12 cellular contexts compared by ENCODE assay signal in genomic region chr2:109333414-109334194, GRCh38.
A peak's percentile ranks its signal among the peaks of the same experiment; 100 is the strongest.
DNase-seq lines count a peak whose midpoint lies in the region; ATAC-seq and TF ChIP-seq lines count a peak whose summit lies in the region.
"Had no signal": no experiment of that assay in that cellular context is flagged by ENCODE, and none has a peak within 500 bp of the region (broad histone marks: within the 10 kb centered on the region; RNA-seq: fewer than 3 reads in every experiment).

No MANE protein-coding gene starts in this region.

- no peak for TF ChIP-seq EP300 in tibial nerve (IDR thresholded peaks at IDR 0.05)

- H3K27me3 ChIP-seq in tibial nerve: no peaks in the 10 kb centered on the region
- H3K27me3 ChIP-seq: esophagus muscularis mucosa, vagina had no signal

- H3K4me1 Mint-ChIP-seq in naive B cell: peaks cover 23 to 67% (median 63%) of the 10 kb centered on the region in 3 donors

- ATAC-seq in naive B cell (ENCODE audit: low read depth in 2 of 2) (peak; percentile 34 to 48), GM21786 (IDR thresholded peaks at IDR 0.05; ENCODE audit: unreplicated experiment) (no peak)
- ATAC-seq in stimulated activated naive CD8-positive, alpha-beta T cell treated with anti-CD3 and anti-CD28 coated beads, Interleukin-15, Interleukin-2, amounts not matched to agents 100 U/mL and 50 U/mL, for 24 hours: no peak

- peak; percentile 52 for TF ChIP-seq CTCF in cardiac fibroblast (IDR thresholded peaks at IDR 0.05; ENCODE audit: low read depth, low read length)
- TF ChIP-seq CTCF in tibial nerve (IDR thresholded peaks at IDR 0.05): peak in 2 of 5 experiments; percentile 9 to 19

- H3K27ac Mint-ChIP-seq in naive B cell: peak overlapping the region in 1 of 6 donors; percentile 84
- H3K27ac Mint-ChIP-seq: activated naive CD4-positive, alpha-beta T cell treated with anti-CD3 and anti-CD28 coated beads, Interleukin-2, amount 50 U/mL, for 24 hours had no signal

- H3K36me3 ChIP-seq in tibial nerve: no peaks in the 10 kb centered on the region
- H3K36me3 ChIP-seq: esophagus muscularis mucosa, vagina had no signal

- no peaks in the 10 kb centered on the region for H3K36me3 Mint-ChIP-seq in naive B cell
- H3K36me3 Mint-ChIP-seq: activated naive CD4-positive, alpha-beta T cell treated with anti-CD3 and anti-CD28 coated beads, Interleukin-2, amount 50 U/mL, for 24 hours had no signal

- H3K4me3 ChIP-seq in cardiac fibroblast (replicated peaks in 1 of 2; ENCODE audit: low read depth in 2 of 2, low read length in 2 of 2) (no peak overlapping the region), tibial nerve (no peak overlapping the region)
- H3K4me3 ChIP-seq: esophagus muscularis mucosa, vagina had no signal

- H3K9me3 ChIP-seq in tibial nerve: no peaks in the 10 kb centered on the region
- H3K9me3 ChIP-seq: esophagus muscularis mucosa, vagina had no signal

- no peak for TF ChIP-seq POLR2A in tibial nerve (IDR thresholded peaks at IDR 0.05)

- no peak overlapping the region for H3K27ac ChIP-seq in tibial nerve
- H3K27ac ChIP-seq: esophagus muscularis mucosa, vagina had no signal

- H3K27me3 Mint-ChIP-seq in naive B cell: peaks cover 0 to 15% (median 11%) of the 10 kb centered on the region in 3 donors
- H3K27me3 Mint-ChIP-seq: activated naive CD4-positive, alpha-beta T cell treated with anti-CD3 and anti-CD28 coated beads, Interleukin-2, amount 50 U/mL, for 24 hours had no signal

- H3K4me1 ChIP-seq in tibial nerve: peaks cover 0 to 41% (median 13%) of the 10 kb centered on the region in 4 donors

- no peaks in the 10 kb centered on the region for H3K9me3 Mint-ChIP-seq in naive B cell
- H3K9me3 Mint-ChIP-seq: activated naive CD4-positive, alpha-beta T cell treated with anti-CD3 and anti-CD28 coated beads, Interleukin-2, amount 50 U/mL, for 24 hours had no signal

- peak; percentile 46 for DNase-seq in EL
- peak; percentile 23 to 64 for DNase-seq in NOMO-1 (lab: John Stamatoyannopoulos, UW; ENCODE audit: unreplicated experiment in 2 of 2)
- no peak for DNase-seq in cardiac fibroblast (ENCODE audit: low read depth in 2 of 2)
- DNase-seq in naive B cell: peak; percentile 39
- DNase-seq in stimulated activated naive CD8-positive, alpha-beta T cell treated with anti-CD3 and anti-CD28 coated beads, Interleukin-15, Interleukin-2, amounts not matched to agents 100 U/mL and 50 U/mL, for 24 hours: no peak
- DNase-seq in NCI-H128 (lab: John Stamatoyannopoulos, UW; ENCODE audit: unreplicated experiment): no peak
- no peak for DNase-seq in tibial nerve (ENCODE audit: low spot score in 2 of 2)
- DNase-seq: stimulated activated CD4-positive, alpha-beta T cell treated with anti-CD3 and anti-CD28 coated beads, Interleukin-4, amount 100 ng/mL, for 4 hours had no signal

- 82 to 86% methylated on average over 7 of the region's 7 CpGs for WGBS in tibial nerve, 2 donors

- peak overlapping the region in 5 of 8 donors; percentile 10 to 96 (median 35) for H3K4me3 Mint-ChIP-seq in naive B cell
- H3K4me3 Mint-ChIP-seq: activated naive CD4-positive, alpha-beta T cell treated with anti-CD3 and anti-CD28 coated beads, Interleukin-2, amount 50 U/mL, for 24 hours had no signal

Comparison
In these comparisons a context has a peak if more than half of its experiments do, and no peak if none do; other contexts are left out.
1. DNase-seq: peak in EL (single experiment), NOMO-1 (2 of 2) and naive B cell (single experiment); none in cardiac fibroblast (0 of 2), stimulated activated naive CD8-positive, alpha-beta T cell treated with anti-CD3 and anti-CD28 coated beads, Interleukin-15, Interleukin-2, amounts not matched to agents 100 U/mL and 50 U/mL, for 24 hours (single experiment), NCI-H128 (single experiment) and tibial nerve (0 of 2).
2. ATAC-seq: peak in naive B cell (2 of 2); none in GM21786 (single experiment) and stimulated activated naive CD8-positive, alpha-beta T cell treated with anti-CD3 and anti-CD28 coated beads, Interleukin-15, Interleukin-2, amounts not matched to agents 100 U/mL and 50 U/mL, for 24 hours (single experiment).